ENCODE assay signal across 18 cellular contexts in genomic region chr7:101916041-101916800, GRCh38.
"Had no signal": no experiment of that assay in that cellular context is flagged by ENCODE, and none has a peak within 500 bp of the region (broad histone marks: within the 10 kb centered on the region; RNA-seq: fewer than 3 reads in every experiment).

No MANE protein-coding gene starts in this region.

- ATAC-seq: left ventricle myocardium superior; mucosa of descending colon; stimulated activated naive CD8-positive, alpha-beta T cell treated with anti-CD3 and anti-CD28 coated beads, Interleukin-15, Interleukin-2, amounts not matched to agents 100 U/mL and 50 U/mL, for 24 hours; T-helper 17 cell had no signal

- H3K27me3 Mint-ChIP-seq: activated CD4-positive, alpha-beta memory T cell treated with anti-CD3 and anti-CD28 coated beads for 36 hours; activated naive CD8-positive, alpha-beta T cell treated with anti-CD3 and anti-CD28 coated beads, Interleukin-2, amount 10 ng/mL, durations not matched to agents 7 days and 5 days; memory B cell; naive B cell; T-helper 17 cell had no signal

- H3K4me3 Mint-ChIP-seq: activated CD4-positive, alpha-beta memory T cell treated with anti-CD3 and anti-CD28 coated beads for 36 hours; activated naive CD8-positive, alpha-beta T cell treated with anti-CD3 and anti-CD28 coated beads, Interleukin-2, amount 10 ng/mL, durations not matched to agents 7 days and 5 days; memory B cell; naive B cell; T-helper 17 cell had no signal

- DNase-seq: activated CD4-positive, alpha-beta memory T cell treated with anti-CD3 and anti-CD28 coated beads for 36 hours; activated CD4-positive, alpha-beta T cell treated with anti-CD3 and anti-CD28 coated beads for 4 hours; activated naive CD4-positive, alpha-beta T cell; activated naive CD8-positive, alpha-beta T cell treated with anti-CD3 and anti-CD28 coated beads, Interleukin-2, amount 10 ng/mL, durations not matched to agents 7 days and 5 days; amygdala; caudate nucleus; erythroblast; foreskin melanocyte; head of caudate nucleus; left ventricle myocardium superior; mucosa of descending colon; naive B cell; stimulated activated CD4-positive, alpha-beta T cell treated with anti-CD3 and anti-CD28 coated beads, Interleukin-2, amount 100 ng/mL, for 24 hours; stimulated activated naive CD8-positive, alpha-beta T cell treated with anti-CD3 and anti-CD28 coated beads, Interleukin-15, Interleukin-2, amounts not matched to agents 100 U/mL and 50 U/mL, for 24 hours; substantia nigra; T-helper 17 cell; uterus had no signal

- H3K9me3 Mint-ChIP-seq: activated CD4-positive, alpha-beta memory T cell treated with anti-CD3 and anti-CD28 coated beads for 36 hours; activated naive CD8-positive, alpha-beta T cell treated with anti-CD3 and anti-CD28 coated beads, Interleukin-2, amount 10 ng/mL, durations not matched to agents 7 days and 5 days; memory B cell; naive B cell had no signal

- H3K27ac Mint-ChIP-seq: activated CD4-positive, alpha-beta memory T cell treated with anti-CD3 and anti-CD28 coated beads for 36 hours; activated naive CD8-positive, alpha-beta T cell treated with anti-CD3 and anti-CD28 coated beads, Interleukin-2, amount 10 ng/mL, durations not matched to agents 7 days and 5 days; memory B cell; T-helper 17 cell had no signal
